22 cellular contexts compared by ENCODE assay signal in the genomic region with DNA sequence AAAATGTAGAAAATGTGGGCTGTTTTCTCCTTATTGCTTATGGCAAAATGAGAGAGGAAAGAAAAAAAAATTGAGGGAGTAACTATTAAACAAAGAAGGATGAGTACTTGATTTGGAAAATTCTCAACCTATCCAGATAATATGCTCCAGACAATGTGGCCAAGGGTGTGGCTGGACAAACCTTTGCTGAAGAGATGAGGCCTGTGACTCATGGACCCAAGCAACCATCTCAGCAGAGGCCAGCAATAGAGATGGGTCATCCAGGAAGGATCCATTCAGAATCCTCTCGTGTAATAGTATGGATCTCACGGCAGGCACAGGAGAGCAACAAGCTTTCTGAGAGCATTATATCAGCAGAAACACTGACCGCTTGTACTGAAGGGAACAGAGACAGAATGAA.
A peak's percentile ranks its signal among the peaks of the same experiment; 100 is the strongest.
DNase-seq lines count a peak whose midpoint lies in the region; ATAC-seq, FAIRE-seq and TF ChIP-seq lines count a peak whose summit lies in the region.
"Had no signal": no experiment of that assay in that cellular context is flagged by ENCODE, and none has a peak within 500 bp of the region (broad histone marks: within the 10 kb centered on the region; RNA-seq: fewer than 3 reads in every experiment).

No MANE protein-coding gene starts in this region.

- no peak overlapping the region for H3K56ac ChIP-seq in IMR-90 (ENCODE audit: extremely low read depth, insufficient read depth, low read length)

- POLR2A ChIA-PET in IMR-90 (lab: Charles Lee; ENCODE audit: unreplicated experiment) = no interaction called here

- TF ChIP-seq POLR2A in IMR-90 (IDR thresholded peaks at IDR 0.05; ENCODE audit: low read depth, low read length) = no peak

- TF ChIP-seq CTCF in IMR-90 (conservative IDR thresholded peaks at IDR 0.05; ENCODE audit: low read depth, low read length) (no peak), epithelial cell of esophagus (IDR thresholded peaks at IDR 0.05; ENCODE audit: insufficient read depth, low read depth, low read length, missing control alignments) (no peak), foreskin keratinocyte (conservative IDR thresholded peaks at IDR 0.05) (no peak), pancreas (IDR thresholded peaks at IDR 0.05) (no peak)

- CTCF ChIA-PET in IMR-90 (lab: Yijun Ruan, JAX) = interaction anchor here (0.7 kb wide), 1 partner anchor 110 kb away, joined by 4 read pairs; no protein-coding TSS in a partner anchor

- no peak overlapping the region for H2BK20ac ChIP-seq in IMR-90 (ENCODE audit: low read depth, low read length)

- FAIRE-seq in pancreas (lab: Jason Lieb, UNC) = no peak
- FAIRE-seq: GM12892, GM18507, GM19239, K562 had no signal

- TF ChIP-seq RAD21 in IMR-90 (IDR thresholded peaks at IDR 0.05; ENCODE audit: low read length) = no peak

- H3K4me1 ChIP-seq in IMR-90 (ENCODE audit: control insufficient read depth, insufficient read depth, low read length) (peaks cover 1% of the 10 kb centered on the region; the same call in 1 of the 2 replicates), foreskin keratinocyte (no peaks in the 10 kb centered on the region), pancreas (no peaks in the 10 kb centered on the region)
- H3K4me1 ChIP-seq: BE2C, HAP-1 had no signal

- no peaks in the 10 kb centered on the region for H3K9me1 ChIP-seq in IMR-90 (ENCODE audit: insufficient read depth, low read length)

- H4K20me1 ChIP-seq in IMR-90 (ENCODE audit: insufficient read depth, low read length) = no peaks in the 10 kb centered on the region

- ATAC-seq in IMR-90 (ENCODE audit: low read depth) = no peak
- peak; percentile 27 for ATAC-seq in foreskin keratinocyte
- ATAC-seq in GM19023 (IDR thresholded peaks at IDR 0.05; ENCODE audit: unreplicated experiment) = no peak
- ATAC-seq in pancreas = no peak
- ATAC-seq: K562 had no signal

- 100% methylated on average over 2 of the region's 3 CpGs; no CpG with 5 or more reads in 1 of the 2 experiments for WGBS in IMR-90 (ENCODE audit: extremely low coverage in 2 of 2, insufficient read length in 1 of 2), 2 experiments
- WGBS in pancreas, 2 donors = 65 to 84% methylated on average over 3 of the region's 3 CpGs

- in situ Hi-C loops in IMR-90 (cut with MboI; ENCODE audit: low sequenced_read_pairs) = no loop called here

- H2BK5ac ChIP-seq in IMR-90 (ENCODE audit: low read depth, low read length, poor library complexity, severe bottlenecking) = no peak overlapping the region

- H3K27ac ChIP-seq in IMR-90 (ENCODE audit: insufficient read depth, low read length) (no peak overlapping the region), foreskin keratinocyte (no peak overlapping the region), pancreas (no peak overlapping the region)

- H4K8ac ChIP-seq in IMR-90 (ENCODE audit: low read depth in 2 of 2, low read length in 2 of 2) = no peak overlapping the region

- no peak overlapping the region for H3K18ac ChIP-seq in IMR-90 (ENCODE audit: low read depth, low read length)

- no TSS peak for BruUV-seq in IMR-90 (replicated peaks; lab: Mats Ljungman, UMichigan)

- no peak overlapping the region for H3K9ac ChIP-seq in IMR-90 (ENCODE audit: low read depth, low read length)

- H2BK120ac ChIP-seq in IMR-90 (ENCODE audit: low read depth, low read length) = no peak overlapping the region

- dilution Hi-C loops in IMR-90 (cut with HindIII; ENCODE audit: low sequenced_read_pairs, unreplicated experiment) = no loop called here

- peak overlapping the region; percentile 51 for H2AFZ ChIP-seq in IMR-90 (replicated peaks; ENCODE audit: low read length, poor library complexity)

- H3K14ac ChIP-seq in IMR-90 (replicated peaks; ENCODE audit: low read depth, low read length) = no peak overlapping the region; the same call in 1 of the 2 replicates

- DNase-seq in AG08395 (ENCODE audit: low spot score) (peak; percentile 10), IMR-90 (no peak), epithelial cell of esophagus (ENCODE audit: low read depth) (peak; percentile 46), foreskin keratinocyte (peak in 1 of 2 donors; percentile 17), DMS114 treated with DMSO at 0.1 percent for 48 hours (lab: John Stamatoyannopoulos, UW; ENCODE audit: unreplicated experiment) (no peak), DMS153 (lab: John Stamatoyannopoulos, UW) (no peak), pancreas (no peak)
- DNase-seq: 8988T; BE2C; C1 segment of cervical spinal cord; CD4-positive, CD25-positive, alpha-beta regulatory T cell; CD8-positive, alpha-beta memory T cell; COR-L47; DMS 273 treated with DMSO at 0.1 percent for 48 hours; DMS79; GDM1 had no signal

- no peak overlapping the region for H3K4me2 ChIP-seq in IMR-90 (ENCODE audit: low read depth, low read length)

- no peak overlapping the region for H2AK5ac ChIP-seq in IMR-90 (ENCODE audit: low read depth, low read length)

- H3K9me3 ChIP-seq in IMR-90 (ENCODE audit: control insufficient read depth, insufficient read depth, low read length) (peaks cover 4% of the 10 kb centered on the region), pancreas (no peaks in the 10 kb centered on the region)
- H3K9me3 ChIP-seq: BE2C, HAP-1 had no signal

- no peak overlapping the region for H4K91ac ChIP-seq in IMR-90 (ENCODE audit: insufficient read depth, low read depth, low read length)

- H3K4me3 ChIP-seq in IMR-90 (ENCODE audit: insufficient read depth, low read depth, low read length) = no peak overlapping the region
- no peak overlapping the region for H3K4me3 ChIP-seq in epithelial cell of esophagus (ENCODE audit: low read length)
- H3K4me3 ChIP-seq in pancreas = no peak overlapping the region
- H3K4me3 ChIP-seq: HAP-1, K562 had no signal

- H3K23ac ChIP-seq in IMR-90 (ENCODE audit: low read depth, low read length) = no peak overlapping the region

- H3K36me3 ChIP-seq in IMR-90 (ENCODE audit: control insufficient read depth, insufficient read depth, low read length) = no peaks in the 10 kb centered on the region
- no peaks in the 10 kb centered on the region for H3K36me3 ChIP-seq in pancreas
- H3K36me3 ChIP-seq: BE2C, HAP-1 had no signal

- no peak overlapping the region for H2AK9ac ChIP-seq in IMR-90 (replicated peaks; ENCODE audit: low read depth, low read length, poor library complexity)

- no peak overlapping the region for H2BK15ac ChIP-seq in IMR-90 (ENCODE audit: low read depth, low read length)

- no peak overlapping the region for H3K4ac ChIP-seq in IMR-90 (ENCODE audit: low read depth, low read length)

- H3K79me1 ChIP-seq in IMR-90 (ENCODE audit: low read depth in 1 of 2, low read length in 2 of 2) = no peaks in the 10 kb centered on the region

- no peaks in the 10 kb centered on the region for H3K27me3 ChIP-seq in IMR-90 (ENCODE audit: control insufficient read depth, insufficient read depth, low read length)
- H3K27me3 ChIP-seq in foreskin keratinocyte = no peaks in the 10 kb centered on the region
- no peaks in the 10 kb centered on the region for H3K27me3 ChIP-seq in pancreas
- H3K27me3 ChIP-seq: BE2C had no signal

- H4K5ac ChIP-seq in IMR-90 (ENCODE audit: low read depth, low read length) = no peak overlapping the region

- intact Hi-C loops in IMR-90 (cut with micrococcal nuclease) (no loop called here), pancreas (cut with DNase I) (no loop called here)

TF ChIP-seq in IMR-90, 13 proteins besides CTCF, POLR2A, EP300 and RAD21:
- no peak for TF ChIP-seq RCOR1 (IDR thresholded peaks at IDR 0.05; ENCODE audit: insufficient replicate concordance, low read length)
- no peak for TF ChIP-seq CEBPB (IDR thresholded peaks at IDR 0.05; ENCODE audit: low read depth, low read length)
- TF ChIP-seq CHD1 (IDR thresholded peaks at IDR 0.05; ENCODE audit: low read depth, low read length) = no peak

Comparison
In these comparisons a context has a peak if more than half of its experiments do, and no peak if none do; other contexts are left out.
1. DNase-seq: peak in AG08395 (single experiment) and epithelial cell of esophagus (single experiment); none in IMR-90 (single experiment), DMS114 treated with DMSO at 0.1 percent for 48 hours (single experiment), DMS153 (single experiment) and pancreas (0 of 6).